ENCODE assay signal across 23 cellular contexts in genomic region chr11:57729479-57729878, GRCh38. TPM values are rescaled to one million over a fixed set of nuclear protein-coding genes. Genes with fewer than 3 reads are reported as not detected.
DNase-seq lines count a peak whose midpoint lies in the region; ATAC-seq, FAIRE-seq and TF ChIP-seq lines count a peak whose summit lies in the region.
"Had no signal": no experiment of that assay in that cellular context is flagged by ENCODE, and none has a peak within 500 bp of the region (broad histone marks: within the 10 kb centered on the region; RNA-seq: fewer than 3 reads in every experiment).

No MANE protein-coding gene starts in this region.

- peak overlapping the region; percentile 34 to 41; a peak in 2 of 4 replicates for H3K4me2 ChIP-seq in H1 (ENCODE audit: insufficient read depth in 1 of 2, low read depth in 2 of 2, low read length in 2 of 2)
- H3K4me2 ChIP-seq: BLaER1 had no signal

- no peak overlapping the region for H3K56ac ChIP-seq in H1 (replicated peaks; ENCODE audit: insufficient read length, low read depth, low read length)

- H3K23ac ChIP-seq in H1 (ENCODE audit: insufficient read length): no peak overlapping the region

- H3K27ac ChIP-seq in H1 (ENCODE audit: low read depth, low read length): no peak overlapping the region
- H3K27ac ChIP-seq: BLaER1 had no signal

- 0 out of 8 replicates have a peak, but pooled peaks cover 0 to 3% (median 0%) of the 10 kb centered on the region in 4 experiments for H3K36me3 ChIP-seq in H1 (ENCODE audit: control insufficient read depth in 2 of 4, insufficient read depth in 4 of 4, low read length in 3 of 4)

- TF ChIP-seq RAD21 in H1 (IDR thresholded peaks at IDR 0.05 in 1 of 2, conservative IDR thresholded peaks at IDR 0.05 in 1 of 2; ENCODE audit: low read depth in 2 of 2, low read length in 2 of 2): no peak

- H3K4me1 ChIP-seq in H1 (replicated peaks in 1 of 4; ENCODE audit: control insufficient read depth in 3 of 4, insufficient read depth in 4 of 4, low read length in 3 of 4): peaks cover 0 to 3% (median 1%) of the 10 kb centered on the region in 4 experiments; a peak in 2 of 7 replicates
- H3K4me1 ChIP-seq: BLaER1 had no signal

- peaks cover 4% of the 10 kb centered on the region for H3K79me1 ChIP-seq in H1 (ENCODE audit: low read depth, low read length)

- no peak overlapping the region for H3K14ac ChIP-seq in H1 (ENCODE audit: insufficient read length)

- H2BK120ac ChIP-seq in H1 (replicated peaks; ENCODE audit: low read depth, low read length): no peak overlapping the region

- CTCF ChIA-PET in H1 (lab: Charles Lee; ENCODE audit: partially characterized antibody): interaction anchor here (0.7 kb wide), 1 partner anchor 13 kb away, joined by 3 read pairs; no protein-coding TSS in a partner anchor

- POLR2A ChIA-PET in H1 (lab: Charles Lee; ENCODE audit: partially characterized antibody): interaction anchor here (0.9 to 4.1 kb wide), 4 partner anchors 14 to 70 kb away, joined by 3 to 30 read pairs (median 16); partner anchors contain the start of genes MED19, SELENOH and TMX2

- 75% methylated on average over 7 of the region's 7 CpGs; no CpG with 5 or more reads in 1 of the 2 experiments for WGBS in H1 (ENCODE audit: extremely low coverage in 1 of 2, insufficient coverage in 1 of 2, insufficient read length in 1 of 2, insufficient replicate concordance in 2 of 2, low coverage in 1 of 2, low lambda C conversion rate in 2 of 2, missing lambda C conversion rate in 1 of 2), 2 experiments

- FAIRE-seq in H1 (lab: Jason Lieb, UNC): no peak
- FAIRE-seq: HepG2, RCC 7860 had no signal

- no peak overlapping the region for H2BK12ac ChIP-seq in H1 (ENCODE audit: low read depth, low read length)

- no peaks in the 10 kb centered on the region for H3K9me3 ChIP-seq in H1 (ENCODE audit: insufficient read depth in 2 of 2, low read depth in 1 of 2, low read length in 1 of 2)
- H3K9me3 ChIP-seq: BLaER1 had no signal

- H2AK5ac ChIP-seq in H1 (ENCODE audit: low read depth, low read length): no peak overlapping the region

- ATAC-seq in HG02885 (IDR thresholded peaks at IDR 0.05; ENCODE audit: poor library complexity, unreplicated experiment) (peak; percentile 57), GM18505 (IDR thresholded peaks at IDR 0.05; ENCODE audit: unreplicated experiment) (no peak)
- ATAC-seq: HCT116, HepG2, SK-N-SH treated with all-trans-retinoic acid at 6 μM for 48 hours, T-helper 17 cell had no signal

- no peaks in the 10 kb centered on the region for H3K27me3 ChIP-seq in H1 (replicated peaks in 1 of 4; ENCODE audit: control insufficient read depth in 3 of 4, extremely low read depth in 1 of 4, insufficient read depth in 3 of 4, low read length in 3 of 4)
- H3K27me3 ChIP-seq: BLaER1 had no signal

- no peak for TF ChIP-seq POLR2A in H1 (IDR thresholded peaks at IDR 0.05; ENCODE audit: control extremely low read depth in 1 of 2, low read depth in 2 of 2, low read length in 2 of 2)
- TF ChIP-seq POLR2A in GM18505 (IDR thresholded peaks at IDR 0.05; ENCODE audit: borderline replicate concordance, extremely low read depth, insufficient read depth, insufficient read length): no peak

- peaks cover 0 to 5% of the 10 kb centered on the region in 2 experiments for H4K20me1 ChIP-seq in H1 (replicated peaks in 1 of 2; ENCODE audit: control insufficient read depth in 1 of 2, insufficient read depth in 2 of 2, low read length in 2 of 2)

- H3K9ac ChIP-seq in H1 (replicated peaks in 1 of 4; ENCODE audit: extremely low read depth in 1 of 4, low read depth in 3 of 4, low read length in 3 of 4): no peak overlapping the region
- H3K9ac ChIP-seq: BLaER1 had no signal

- H2AFZ ChIP-seq in H1 (ENCODE audit: low read length): no peak overlapping the region

- no peak overlapping the region for H2BK15ac ChIP-seq in H1 (ENCODE audit: low read length)

- no peak for TF ChIP-seq CTCF in H1 (IDR thresholded peaks at IDR 0.05; ENCODE audit: control extremely low read depth in 1 of 3, insufficient read depth in 1 of 3, low read depth in 1 of 3, low read length in 3 of 3)

- H4K8ac ChIP-seq in H1 (ENCODE audit: extremely low read depth, insufficient read depth, low read length): no peak overlapping the region

- no peak overlapping the region for H3K18ac ChIP-seq in H1 (ENCODE audit: extremely low read depth, low read length)

- intact Hi-C loops in posterior cingulate gyrus (cut with DNase I): no loop called here

- peak; percentile 52 for DNase-seq in NCI-H526 treated with DMSO at 0.1 percent for 48 hours (lab: John Stamatoyannopoulos, UW)
- DNase-seq in H1 (ENCODE audit: low read depth in 1 of 2, low spot score in 2 of 2): no peak
- no peak for DNase-seq in posterior cingulate gyrus
- DNase-seq in stimulated activated CD4-positive, alpha-beta T cell treated with anti-CD3 and anti-CD28 coated beads, Interleukin-15, amount 100 ng/mL, for 24 hours: no peak
- no peak for DNase-seq in NCI-H1417 (lab: John Stamatoyannopoulos, UW)
- DNase-seq: CD8-positive, alpha-beta memory T cell; DND-41; GF-D8; MV-4-11; NCI-H146; NCI-H2107; NCI-H446; NCI-H82; SHP77; T-helper 17 cell had no signal

- no peak overlapping the region for H4K91ac ChIP-seq in H1 (replicated peaks; ENCODE audit: insufficient read length, low read length)

- no peak overlapping the region for H2BK20ac ChIP-seq in H1 (ENCODE audit: low read length)

- H3K4me3 ChIP-seq in H1 (ENCODE audit: extremely low read depth in 1 of 4, insufficient read depth in 2 of 4, low read depth in 3 of 4, low read length in 4 of 4): no peak overlapping the region
- H3K4me3 ChIP-seq: BLaER1 had no signal

- peaks cover 0 to 65% of the 10 kb centered on the region in 2 experiments; a peak in 2 of 4 replicates for H3K79me2 ChIP-seq in H1 (ENCODE audit: control insufficient read depth in 1 of 2, insufficient read depth in 2 of 2, low read length in 2 of 2)

- no peak overlapping the region for H2BK5ac ChIP-seq in H1 (ENCODE audit: low read depth, low read length)

- H4K5ac ChIP-seq in H1 (ENCODE audit: insufficient read length, low read depth, low read length): no peak overlapping the region

- H3K4ac ChIP-seq in H1 (replicated peaks; ENCODE audit: insufficient read length, low read depth, low read length): no peak overlapping the region

- H3K23me2 ChIP-seq in H1 (ENCODE audit: low read depth, low read length): no peaks in the 10 kb centered on the region

- TF ChIP-seq EP300 in H1 (IDR thresholded peaks at IDR 0.05; ENCODE audit: borderline replicate concordance in 1 of 2, low read depth in 2 of 2, low read length in 2 of 2): no peak

TF ChIP-seq in H1, 55 proteins besides CTCF, POLR2A, EP300 and RAD21 (continues in another document):
- TF ChIP-seq KDM4A (IDR thresholded peaks at IDR 0.05; ENCODE audit: low read depth, low read length, severe bottlenecking): no peak

RNA-seq across cellular contexts. Expression of gene SELENOH, which starts 11.8 kb away (rescaled TPM):
- 242 and 243 TPM in 2 replicates for total RNA-seq in H1 (2021; fragmentation: NEBNext Ultra II Directional; extraction: Animal tissue kit (Norgen Biotek cat#: 25700))
- 264 and 326 TPM in 2 replicates for polyA plus RNA-seq in H1 (2011; rRNA removed)
- polyA plus RNA-seq in H1 (2011; cell fraction: cytosol; rRNA removed): 291 TPM
- polyA plus RNA-seq in H1 (2011; cell fraction: nucleus; rRNA removed): 115 TPM
- 203 to 240 TPM (median 210 TPM) in 4 replicates for polyA plus RNA-seq in H1 (2012, experiment 1 of 2)
- 474 TPM for polyA plus RNA-seq in H1 (2012, experiment 2 of 2)
- polyA plus RNA-seq in H1 (2013, experiment 1 of 2): 350 TPM
- polyA plus RNA-seq in H1 (2013, experiment 2 of 2): 357 TPM
- polyA minus RNA-seq in H1 (2011; rRNA and poly(A)+ RNA removed): 11.8 and 12.3 TPM in 2 replicates
- 44.0 TPM for polyA minus RNA-seq in H1 (2011; cell fraction: cytosol; rRNA and poly(A)+ RNA removed)
- 61.7 TPM for polyA minus RNA-seq in H1 (2011; cell fraction: nucleus; rRNA and poly(A)+ RNA removed)

RNA-seq across cellular contexts. Expression of gene TMX2, which starts 17.1 kb away (rescaled TPM):
- 100.0 and 104 TPM in 2 replicates for total RNA-seq in H1 (2021; fragmentation: NEBNext Ultra II Directional; extraction: Animal tissue kit (Norgen Biotek cat#: 25700))
- 65.3 and 70.4 TPM in 2 replicates for polyA plus RNA-seq in H1 (2011; rRNA removed)
- polyA plus RNA-seq in H1 (2011; cell fraction: cytosol; rRNA removed): 79.7 TPM
- polyA plus RNA-seq in H1 (2011; cell fraction: nucleus; rRNA removed): 117 TPM
- polyA plus RNA-seq in H1 (2012, experiment 1 of 2): 93.1 to 113 TPM (median 98.2 TPM) in 4 replicates
- polyA plus RNA-seq in H1 (2012, experiment 2 of 2): 105 TPM
- 147 TPM for polyA plus RNA-seq in H1 (2013, experiment 1 of 2)
- polyA plus RNA-seq in H1 (2013, experiment 2 of 2): 167 TPM
- 155 and 165 TPM in 2 replicates for polyA minus RNA-seq in H1 (2011; rRNA and poly(A)+ RNA removed)
- polyA minus RNA-seq in H1 (2011; cell fraction: cytosol; rRNA and poly(A)+ RNA removed): 69.8 TPM
- 65.3 TPM for polyA minus RNA-seq in H1 (2011; cell fraction: nucleus; rRNA and poly(A)+ RNA removed)

RNA-seq across cellular contexts. Expression of gene MED19, which starts 17.5 kb away (rescaled TPM):
- 19.4 and 20.5 TPM in 2 replicates for total RNA-seq in H1 (2021; fragmentation: NEBNext Ultra II Directional; extraction: Animal tissue kit (Norgen Biotek cat#: 25700))
- 35.4 and 49.3 TPM in 2 replicates for polyA plus RNA-seq in H1 (2011; rRNA removed)
- 25.1 TPM for polyA plus RNA-seq in H1 (2011; cell fraction: cytosol; rRNA removed)
- polyA plus RNA-seq in H1 (2011; cell fraction: nucleus; rRNA removed): 15.8 TPM
- polyA plus RNA-seq in H1 (2012, experiment 1 of 2): 15.3 to 18.0 TPM (median 16.8 TPM) in 4 replicates
- polyA plus RNA-seq in H1 (2012, experiment 2 of 2): 23.2 TPM
- polyA plus RNA-seq in H1 (2013, experiment 1 of 2): 33.4 TPM
- 30.4 TPM for polyA plus RNA-seq in H1 (2013, experiment 2 of 2)
- polyA minus RNA-seq in H1 (2011; rRNA and poly(A)+ RNA removed): 7.3 and 8.2 TPM in 2 replicates
- polyA minus RNA-seq in H1 (2011; cell fraction: cytosol; rRNA and poly(A)+ RNA removed): 4.3 TPM
- polyA minus RNA-seq in H1 (2011; cell fraction: nucleus; rRNA and poly(A)+ RNA removed): 10.6 TPM

RNA-seq across cellular contexts. Expression of gene BTBD18, which starts 22.1 kb away (rescaled TPM):
- not detected in 2 replicates for total RNA-seq in H1 (2021; fragmentation: NEBNext Ultra II Directional; extraction: Animal tissue kit (Norgen Biotek cat#: 25700))
- polyA plus RNA-seq in H1 (2011; rRNA removed): 0.03 TPM in 2 replicates
- polyA plus RNA-seq in H1 (2011; cell fraction: cytosol; rRNA removed): 0.03 TPM
- 0.07 TPM for polyA plus RNA-seq in H1 (2011; cell fraction: nucleus; rRNA removed)
- polyA plus RNA-seq in H1 (2012, experiment 1 of 2): 0.10 to 0.19 TPM (median 0.14 TPM) in 4 replicates
- not detected for polyA plus RNA-seq in H1 (2012, experiment 2 of 2)
- polyA plus RNA-seq in H1 (2013, experiment 1 of 2): 0.02 TPM
- polyA plus RNA-seq in H1 (2013, experiment 2 of 2): 0.02 TPM
- polyA minus RNA-seq in H1 (2011; rRNA and poly(A)+ RNA removed): 0.16 TPM in 1 of 2 replicates, not detected in the other
- polyA minus RNA-seq in H1 (2011; cell fraction: cytosol; rRNA and poly(A)+ RNA removed): not detected
- not detected for polyA minus RNA-seq in H1 (2011; cell fraction: nucleus; rRNA and poly(A)+ RNA removed)
- total RNA-seq: CD8-positive, alpha-beta memory T cell; HepG2; T-helper 17 cell had no signal
- polyA plus RNA-seq: AG04450, HepG2 had no signal

RNA-seq across cellular contexts. Expression of gene CTNND1, which starts 32.1 kb away (rescaled TPM):
- 164 and 167 TPM in 2 replicates for total RNA-seq in H1 (2021; fragmentation: NEBNext Ultra II Directional; extraction: Animal tissue kit (Norgen Biotek cat#: 25700))
- polyA plus RNA-seq in H1 (2011; rRNA removed): 91.9 and 97.8 TPM in 2 replicates
- 119 TPM for polyA plus RNA-seq in H1 (2011; cell fraction: cytosol; rRNA removed)
- 203 TPM for polyA plus RNA-seq in H1 (2011; cell fraction: nucleus; rRNA removed)
- polyA plus RNA-seq in H1 (2012, experiment 1 of 2): 98.0 to 128 TPM (median 110 TPM) in 4 replicates
- polyA plus RNA-seq in H1 (2012, experiment 2 of 2): 19.8 TPM
- polyA plus RNA-seq in H1 (2013, experiment 1 of 2): 77.4 TPM
- polyA plus RNA-seq in H1 (2013, experiment 2 of 2): 75.8 TPM
- polyA minus RNA-seq in H1 (2011; rRNA and poly(A)+ RNA removed): 479 and 501 TPM in 2 replicates
- polyA minus RNA-seq in H1 (2011; cell fraction: cytosol; rRNA and poly(A)+ RNA removed): 156 TPM
- 148 TPM for polyA minus RNA-seq in H1 (2011; cell fraction: nucleus; rRNA and poly(A)+ RNA removed)
